ENCODE assay signal across 34 cellular contexts in the genomic region with DNA sequence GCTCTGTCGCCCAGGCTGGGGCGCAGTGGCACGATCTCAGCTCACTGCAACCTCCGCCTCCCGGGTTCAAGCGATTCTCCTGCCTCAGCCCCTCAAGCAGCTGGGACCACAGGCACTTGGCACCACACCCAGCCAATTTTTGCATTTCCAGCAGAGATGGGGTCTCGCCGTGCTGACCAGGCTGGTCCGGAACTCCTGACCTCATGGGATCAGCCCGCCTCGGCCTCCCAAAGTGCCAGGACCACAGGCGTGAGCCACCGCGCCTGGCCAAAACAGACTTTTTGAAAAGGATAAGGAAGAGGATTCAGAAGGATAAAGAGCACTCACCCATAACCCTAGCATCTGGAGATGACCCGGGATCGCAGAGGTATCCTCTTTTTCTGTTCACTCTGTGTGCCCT.
"Had no signal": no experiment of that assay in that cellular context is flagged by ENCODE, and none has a peak within 500 bp of the region (broad histone marks: within the 10 kb centered on the region; RNA-seq: fewer than 3 reads in every experiment).

No MANE protein-coding gene starts in this region.

- H3K27me3 Mint-ChIP-seq: activated naive CD4-positive, alpha-beta T cell treated with anti-CD3 and anti-CD28 coated beads, Interleukin-2, amount 10 ng/mL, durations not matched to agents 7 days and 5 days; activated naive CD4-positive, alpha-beta T cell treated with anti-CD3 and anti-CD28 coated beads, Interleukin-2, amount 50 U/mL, for 24 hours; activated naive CD8-positive, alpha-beta T cell; activated naive CD8-positive, alpha-beta T cell treated with anti-CD3 and anti-CD28 coated beads for 36 hours; activated naive CD8-positive, alpha-beta T cell treated with anti-CD3 and anti-CD28 coated beads, Interleukin-2, amount 10 ng/mL, durations not matched to agents 7 days and 5 days; activated naive CD8-positive, alpha-beta T cell treated with anti-CD3 and anti-CD28 coated beads, Interleukin-2, amount 50 U/mL, for 24 hours; activated T-helper 17 cell treated with anti-CD3 and anti-CD28 coated beads, Interleukin-2, amount 50 U/mL, for 72 hours; brain; central memory CD8-positive, alpha-beta T cell had no signal

- H3K36me3 Mint-ChIP-seq: activated naive CD4-positive, alpha-beta T cell treated with anti-CD3 and anti-CD28 coated beads, Interleukin-2, amount 10 ng/mL, durations not matched to agents 7 days and 5 days; activated naive CD4-positive, alpha-beta T cell treated with anti-CD3 and anti-CD28 coated beads, Interleukin-2, amount 50 U/mL, for 24 hours; activated naive CD4-positive, alpha-beta T cell treated with anti-CD3 and anti-CD28 coated beads, Interleukin-2, amount 50 U/mL, for 72 hours; activated naive CD8-positive, alpha-beta T cell; activated naive CD8-positive, alpha-beta T cell treated with anti-CD3 and anti-CD28 coated beads for 36 hours; activated naive CD8-positive, alpha-beta T cell treated with anti-CD3 and anti-CD28 coated beads, Interleukin-2, amount 10 ng/mL, durations not matched to agents 7 days and 5 days had no signal

- H3K9me3 Mint-ChIP-seq: activated naive CD4-positive, alpha-beta T cell treated with anti-CD3 and anti-CD28 coated beads, Interleukin-2, amount 50 U/mL, for 24 hours; activated naive CD8-positive, alpha-beta T cell treated with anti-CD3 and anti-CD28 coated beads for 36 hours; activated naive CD8-positive, alpha-beta T cell treated with anti-CD3 and anti-CD28 coated beads, Interleukin-2, amount 50 U/mL, for 24 hours; activated T-cell treated with anti-CD3 and anti-CD28 coated beads, Interleukin-2, amount 50 U/mL, for 24 hours; central memory CD8-positive, alpha-beta T cell had no signal

- H3K4me1 Mint-ChIP-seq: activated naive CD4-positive, alpha-beta T cell treated with anti-CD3 and anti-CD28 coated beads, Interleukin-2, amount 10 ng/mL, durations not matched to agents 7 days and 5 days; activated naive CD4-positive, alpha-beta T cell treated with anti-CD3 and anti-CD28 coated beads, Interleukin-2, amount 50 U/mL, for 24 hours; activated naive CD8-positive, alpha-beta T cell treated with anti-CD3 and anti-CD28 coated beads for 36 hours; activated naive CD8-positive, alpha-beta T cell treated with anti-CD3 and anti-CD28 coated beads, Interleukin-2, amount 10 ng/mL, durations not matched to agents 7 days and 5 days; activated naive CD8-positive, alpha-beta T cell treated with anti-CD3 and anti-CD28 coated beads, Interleukin-2, amount 50 U/mL, for 24 hours; activated T-helper 17 cell treated with anti-CD3 and anti-CD28 coated beads, Interleukin-2, amount 50 U/mL, for 72 hours; brain; central memory CD8-positive, alpha-beta T cell had no signal

- H3K4me3 Mint-ChIP-seq: activated naive CD4-positive, alpha-beta T cell treated with anti-CD3 and anti-CD28 coated beads for 36 hours; activated naive CD4-positive, alpha-beta T cell treated with anti-CD3 and anti-CD28 coated beads, Interleukin-2, amount 10 ng/mL, durations not matched to agents 7 days and 5 days; activated naive CD4-positive, alpha-beta T cell treated with anti-CD3 and anti-CD28 coated beads, Interleukin-2, amount 50 U/mL, for 24 hours; activated naive CD8-positive, alpha-beta T cell; activated naive CD8-positive, alpha-beta T cell treated with anti-CD3 and anti-CD28 coated beads for 36 hours; activated naive CD8-positive, alpha-beta T cell treated with anti-CD3 and anti-CD28 coated beads, Interleukin-2, amount 10 ng/mL, durations not matched to agents 7 days and 5 days; activated naive CD8-positive, alpha-beta T cell treated with anti-CD3 and anti-CD28 coated beads, Interleukin-2, amount 50 U/mL, for 24 hours; activated T-cell treated with anti-CD3 and anti-CD28 coated beads, Interleukin-2, amount 50 U/mL, for 24 hours; activated T-cell treated with anti-CD3 and anti-CD28 coated beads, Interleukin-2, amount 50 U/mL, for 4 hours; activated T-cell treated with anti-CD3 and anti-CD28 coated beads, Interleukin-2, amount 50 U/mL, for 72 hours; activated T-helper 1 cell treated with anti-CD3 and anti-CD28 coated beads, Interleukin-12 subunit alpha, Interleukin-12 subunit beta, Interleukin-2, Interleukin-4 antibody, amounts not matched to agents 30 ng/mL and 10 ng/mL and 1 ng/mL, durations not matched to agents 14 hours and 24 hours and 36 hours; activated T-helper 17 cell treated with anti-CD3 and anti-CD28 coated beads, Interleukin-2, amount 50 U/mL, for 72 hours; brain; central memory CD8-positive, alpha-beta T cell had no signal

- H3K27ac Mint-ChIP-seq: activated naive CD4-positive, alpha-beta T cell treated with anti-CD3 and anti-CD28 coated beads for 36 hours; activated naive CD4-positive, alpha-beta T cell treated with anti-CD3 and anti-CD28 coated beads, Interleukin-2, amount 10 ng/mL, durations not matched to agents 7 days and 5 days; activated naive CD4-positive, alpha-beta T cell treated with anti-CD3 and anti-CD28 coated beads, Interleukin-2, amount 50 U/mL, for 24 hours; activated naive CD4-positive, alpha-beta T cell treated with anti-CD3 and anti-CD28 coated beads, Interleukin-2, amount 50 U/mL, for 72 hours; activated naive CD8-positive, alpha-beta T cell; activated naive CD8-positive, alpha-beta T cell treated with anti-CD3 and anti-CD28 coated beads for 36 hours; activated naive CD8-positive, alpha-beta T cell treated with anti-CD3 and anti-CD28 coated beads, Interleukin-2, amount 10 ng/mL, durations not matched to agents 7 days and 5 days; activated naive CD8-positive, alpha-beta T cell treated with anti-CD3 and anti-CD28 coated beads, Interleukin-2, amount 50 U/mL, for 24 hours; activated T-cell treated with anti-CD3 and anti-CD28 coated beads, Interleukin-2, amount 50 U/mL, for 24 hours; activated T-cell treated with anti-CD3 and anti-CD28 coated beads, Interleukin-2, amount 50 U/mL, for 72 hours; activated T-helper 1 cell treated with anti-CD3 and anti-CD28 coated beads, Interleukin-12 subunit alpha, Interleukin-12 subunit beta, Interleukin-2, Interleukin-4 antibody, amounts not matched to agents 30 ng/mL and 10 ng/mL and 1 ng/mL, durations not matched to agents 14 hours and 24 hours and 36 hours; activated T-helper 17 cell treated with anti-CD3 and anti-CD28 coated beads, Interleukin-2, amount 50 U/mL, for 72 hours; activated T-helper 2 cell treated with anti-CD3 and anti-CD28 coated beads, Interferon-gamma antibody, Interleukin-2, Interleukin-4, amounts not matched to agents 10 μg/mL and 5 μg/mL and 100 μg/mL, durations not matched to agents 14 hours and 24 hours and 36 hours; brain had no signal

- DNase-seq: activated effector memory CD4-positive, alpha-beta T cell treated with anti-CD3 and anti-CD28 coated beads, Interleukin-2, amount 50 U/mL, for 16 hours; activated effector memory CD4-positive, alpha-beta T cell treated with Interleukin-2 at 50 U/mL for 16 hours; activated gamma-delta T cell; activated gamma-delta T cell treated with Interleukin-2 at 50 U/mL for 16 hours; activated naive CD4-positive, alpha-beta T cell; activated naive CD4-positive, alpha-beta T cell treated with anti-CD3 and anti-CD28 coated beads for 36 hours; activated naive CD4-positive, alpha-beta T cell treated with anti-CD3 and anti-CD28 coated beads, Interleukin-2, amount 10 ng/mL, durations not matched to agents 7 days and 5 days; activated naive CD4-positive, alpha-beta T cell treated with anti-CD3 and anti-CD28 coated beads, Interleukin-2, amount 50 U/mL, for 16 hours; activated naive CD4-positive, alpha-beta T cell treated with Interleukin-2 at 50 U/mL for 16 hours; activated naive CD8-positive, alpha-beta T cell treated with anti-CD3 and anti-CD28 coated beads for 36 hours; activated naive CD8-positive, alpha-beta T cell treated with anti-CD3 and anti-CD28 coated beads, Interleukin-2, amount 10 ng/mL, durations not matched to agents 7 days and 5 days; activated naive CD8-positive, alpha-beta T cell treated with anti-CD3 and anti-CD28 coated beads, Interleukin-2, amount 50 U/mL, for 24 hours; activated T-cell treated with anti-CD3 and anti-CD28 coated beads, Interleukin-2, amount 50 U/mL, for 1 hour; activated T-cell treated with anti-CD3 and anti-CD28 coated beads, Interleukin-2, amount 50 U/mL, for 24 hours; activated T-cell treated with anti-CD3 and anti-CD28 coated beads, Interleukin-2, amount 50 U/mL, for 4 hours; activated T-cell treated with anti-CD3 and anti-CD28 coated beads, Interleukin-2, amount 50 U/mL, for 48 hours; activated T-cell treated with anti-CD3 and anti-CD28 coated beads, Interleukin-2, amount 50 U/mL, for 72 hours; adrenal gland; amniotic stem cell; amygdala; anterior cingulate cortex; body of pancreas; brain microvascular endothelial cell; caudate nucleus; central memory CD4-positive, alpha-beta T cell; cerebellar nuclear complex had no signal
